In genomic region chr17:60102632-60103047, GRCh38 we compare ENCODE assay signal across 9 cellular contexts. TPM values are rescaled to one million over a fixed set of nuclear protein-coding genes. Genes with fewer than 3 reads are reported as not detected.
DNase-seq lines count a peak whose midpoint lies in the region; ATAC-seq and TF ChIP-seq lines count a peak whose summit lies in the region.
"Had no signal": no experiment of that assay in that cellular context is flagged by ENCODE, and none has a peak within 500 bp of the region (broad histone marks: within the 10 kb centered on the region; RNA-seq: fewer than 3 reads in every experiment).

No MANE protein-coding gene starts in this region.

- H3K27ac ChIP-seq in heart right ventricle, result peak overlapping the region in 4 of 10 donors; percentile 45 to 60 (median 53)

- peaks cover 0 to 17% (median 0%) of the 10 kb centered on the region in 9 donors for H3K4me1 ChIP-seq in heart right ventricle

- ATAC-seq in heart right ventricle (peak in 6 of 8 donors; percentile 52 to 81 (median 70)), HG03354 (IDR thresholded peaks at IDR 0.05; ENCODE audit: poor library complexity, severe bottlenecking, unreplicated experiment) (no peak)
- peak; percentile 82 for ATAC-seq in stimulated activated naive CD8-positive, alpha-beta T cell treated with anti-CD3 and anti-CD28 coated beads, Interleukin-15, Interleukin-2, amounts not matched to agents 100 U/mL and 50 U/mL, for 24 hours
- ATAC-seq: HCT116 had no signal

- H3K27me3 ChIP-seq in heart right ventricle, result no peaks in the 10 kb centered on the region

- no peaks in the 10 kb centered on the region for H3K9me3 ChIP-seq in heart right ventricle

- WGBS in heart right ventricle, 2 donors, result 14 to 27% methylated on average over 19 of the region's 19 CpGs

- peak; percentile 3 for DNase-seq in G401 (ENCODE audit: low spot score)
- peak; percentile 70 for DNase-seq in M059J (ENCODE audit: low read depth)
- peak; percentile 35 to 48 for DNase-seq in activated T-cell treated with anti-CD3 and anti-CD28 coated beads, Interleukin-2, amount 50 U/mL, for 48 hours
- peak in 1 of 2 donors; percentile 29 for DNase-seq in heart right ventricle
- peak; percentile 52 for DNase-seq in stimulated activated naive CD8-positive, alpha-beta T cell treated with anti-CD3 and anti-CD28 coated beads, Interleukin-15, Interleukin-2, amounts not matched to agents 100 U/mL and 50 U/mL, for 24 hours
- no peak for DNase-seq in GM19238 (ENCODE audit: insufficient read length, low spot score)
- no peak for DNase-seq in NCI-H526 treated with DMSO at 0.1 percent for 48 hours (lab: John Stamatoyannopoulos, UW)

- intact Hi-C loops in heart right ventricle (cut with DNase I), result loop anchor here in 6 of 10 donors (10.0 kb wide), 2 partner anchors 322 to 332 kb away; partner anchors contain the start of gene CHCT1 (in 1 of the 6)

- peak overlapping the region in 9 of 10 donors; percentile 16 to 45 (median 34) for H3K4me3 ChIP-seq in heart right ventricle

- H3K36me3 ChIP-seq in heart right ventricle, result no peaks in the 10 kb centered on the region

- TF ChIP-seq CTCF in heart right ventricle (IDR thresholded peaks at IDR 0.05), result no peak

- in situ Hi-C loops in G401 (cut with HindIII; ENCODE audit: low sequenced_read_pairs), result no loop called here

RNA-seq across cellular contexts. Expression of gene HEATR6, which starts 23.9 kb away (rescaled TPM):
- 22.8 and 27.8 TPM in 2 replicates for total RNA-seq in G401 (2014; rRNA removed; shearing (Covaris generic))
- total RNA-seq in M059J (2014; rRNA removed; shearing (Covaris generic)), result 32.2 and 35.5 TPM in 2 replicates
- total RNA-seq in heart right ventricle, result 10 to 100 TPM; 10.8 to 17.2 (median 13.1) TPM
- 1 to 10 TPM; 5.3 to 6.4 TPM for polyA plus RNA-seq in heart right ventricle

RNA-seq across cellular contexts. Expression of gene CA4, which starts 47.1 kb away (rescaled TPM):
- total RNA-seq in G401 (2014; rRNA removed; shearing (Covaris generic)), result not detected in 2 replicates
- total RNA-seq in M059J (2014; rRNA removed; shearing (Covaris generic)), result 0.42 TPM in 1 of 2 replicates, not detected in the other
- total RNA-seq in heart right ventricle, result 10 to 100 TPM in 7 of 10 donors, 1 to 10 TPM in 3; 5.7 to 35.1 (median 14.4) TPM
- 10 to 100 TPM; 38.6 to 57.8 TPM for polyA plus RNA-seq in heart right ventricle

Comparison
In these comparisons a context has a peak if more than half of its experiments do, and no peak if none do; other contexts are left out.
1. DNase-seq: peak in G401 (single experiment), M059J (single experiment), activated T-cell treated with anti-CD3 and anti-CD28 coated beads, Interleukin-2, amount 50 U/mL, for 48 hours (2 of 2) and stimulated activated naive CD8-positive, alpha-beta T cell treated with anti-CD3 and anti-CD28 coated beads, Interleukin-15, Interleukin-2, amounts not matched to agents 100 U/mL and 50 U/mL, for 24 hours (single experiment); none in GM19238 (single experiment) and NCI-H526 treated with DMSO at 0.1 percent for 48 hours (single experiment).